ENCODE assay signal across 8 cellular contexts in the genomic region with DNA sequence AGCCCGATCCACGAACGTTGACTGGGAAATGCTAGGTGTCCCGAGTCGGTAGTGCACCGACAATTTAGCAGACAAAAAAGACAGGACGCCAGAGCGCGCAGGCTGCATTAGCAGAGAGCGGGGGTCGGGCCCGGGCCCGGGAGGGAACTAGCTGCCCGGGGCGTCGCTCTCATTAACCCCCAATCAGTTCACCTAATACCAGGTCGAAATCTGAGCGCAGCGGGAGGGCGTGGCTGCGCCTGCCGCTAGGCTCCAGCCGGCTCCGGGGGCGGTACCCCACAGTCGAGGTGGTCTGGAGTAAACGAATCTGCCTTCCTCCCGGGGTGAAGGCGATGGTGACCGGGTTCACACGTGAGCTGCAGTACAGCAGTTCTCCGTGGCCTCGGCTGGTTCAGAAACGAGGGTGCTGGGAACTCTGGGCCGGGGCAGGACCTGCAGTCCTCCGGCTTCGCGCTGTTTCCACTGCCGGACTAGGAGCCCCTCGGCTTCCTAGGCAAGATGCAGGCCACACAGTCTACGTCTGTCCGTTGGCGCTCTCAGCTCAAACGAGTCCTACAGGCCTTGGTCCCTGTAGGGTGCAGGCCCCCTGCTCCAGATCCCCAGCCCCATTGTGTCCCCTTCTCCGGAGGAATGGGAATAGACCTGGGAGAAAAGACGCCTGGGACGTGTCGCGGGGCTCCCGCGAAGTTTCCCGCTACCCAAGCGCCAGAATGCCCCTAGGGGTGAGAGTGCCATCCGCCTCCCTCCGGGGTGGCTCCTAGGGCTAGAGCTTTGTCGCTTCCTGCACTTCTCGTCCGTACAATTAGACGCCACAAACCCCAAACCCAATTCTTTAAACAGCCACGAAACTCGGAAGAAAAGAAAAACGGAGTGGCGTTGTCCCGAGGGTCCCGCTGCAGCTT. TPM values are rescaled to one million over a fixed set of nuclear protein-coding genes. Genes with fewer than 3 reads are reported as not detected.
DNase-seq lines count a peak whose midpoint lies in the region; ATAC-seq, FAIRE-seq and TF ChIP-seq lines count a peak whose summit lies in the region.

No MANE protein-coding gene starts in this region.

- peaks cover 37 to 42% (median 42%) of the 10 kb centered on the region in 3 donors for H3K4me1 Mint-ChIP-seq in T-cell
- H3K4me1 Mint-ChIP-seq in activated naive CD8-positive, alpha-beta T cell treated with anti-CD3 and anti-CD28 coated beads, Interleukin-2, amount 50 U/mL, for 24 hours = peaks cover 44% of the 10 kb centered on the region

- DNase-seq in DMS 273 treated with DMSO at 0.1 percent for 48 hours (lab: John Stamatoyannopoulos, UW) (peak; percentile 17), HTR-8/SVneo (ENCODE audit: insufficient read length, low spot score) (no peak), T-cell (peak in 26 of 34 experiments; percentile 31 to 67 (median 46)), keratinocyte (ENCODE audit: low read depth, low spot score) (no peak), substantia nigra (lab: John Stamatoyannopoulos, UW) (no peak)
- DNase-seq in activated naive CD8-positive, alpha-beta T cell treated with anti-CD3 and anti-CD28 coated beads, Interleukin-2, amount 50 U/mL, for 24 hours = peak; percentile 83
- peak; percentile 53 to 77 (median 58) for DNase-seq in stimulated activated CD4-positive, alpha-beta T cell treated with anti-CD3 and anti-CD28 coated beads, TNF-alpha, amount 100 ng/mL, for 24 hours (ENCODE audit: low read depth in 3 of 3)

- no peaks in the 10 kb centered on the region for H3K79me2 ChIP-seq in keratinocyte (ENCODE audit: control insufficient read depth, insufficient read depth, low read length)

- dilution Hi-C loops in keratinocyte (cut with MboI; ENCODE audit: extremely low pct_ligation_motif_present, low sequenced_read_pairs) = no loop called here

- H3K9ac ChIP-seq in keratinocyte (ENCODE audit: control insufficient read depth, extremely low read depth, insufficient read depth, low read length) = no peak overlapping the region

- H3K4me3 ChIP-seq in keratinocyte (ENCODE audit: control insufficient read depth in 2 of 3, extremely low read depth in 1 of 3, insufficient read depth in 2 of 3, low read depth in 1 of 3, low read length in 3 of 3) = peak overlapping the region in 2 of 3 experiments; percentile 64 to 67

- CTCF ChIA-PET in T-cell (lab: Charles Lee) = interaction anchor here (0.6 to 3.8 kb wide), 15 partner anchors 8 to 477 kb away, joined by 3 to 21 read pairs (median 3); no protein-coding TSS in a partner anchor

- H3K27ac Mint-ChIP-seq in T-cell = peak overlapping the region; percentile 85 to 95
- peak overlapping the region; percentile 94 for H3K27ac Mint-ChIP-seq in activated naive CD8-positive, alpha-beta T cell treated with anti-CD3 and anti-CD28 coated beads, Interleukin-2, amount 50 U/mL, for 24 hours

- peaks cover 31% of the 10 kb centered on the region for H3K4me1 ChIP-seq in keratinocyte (ENCODE audit: control insufficient read depth, extremely low read depth, insufficient read depth, low read length)

- no peak overlapping the region for H3K27ac ChIP-seq in keratinocyte (ENCODE audit: control insufficient read depth, insufficient read depth, low read length)
- H3K27ac ChIP-seq in substantia nigra (ENCODE audit: low read depth, low read length, poor library complexity, severe bottlenecking) = no peak overlapping the region

- peak overlapping the region; percentile 77 for H3K4me2 ChIP-seq in keratinocyte (ENCODE audit: control insufficient read depth, extremely low read depth, insufficient read depth, low read depth, low read length)

- no peaks in the 10 kb centered on the region for H3K9me3 Mint-ChIP-seq in T-cell
- H3K9me3 Mint-ChIP-seq in activated naive CD8-positive, alpha-beta T cell treated with anti-CD3 and anti-CD28 coated beads, Interleukin-2, amount 50 U/mL, for 24 hours = no peaks in the 10 kb centered on the region

- peak overlapping the region; percentile 89 to 98 (median 95) for H3K4me3 Mint-ChIP-seq in T-cell
- peak overlapping the region; percentile 96 for H3K4me3 Mint-ChIP-seq in activated naive CD8-positive, alpha-beta T cell treated with anti-CD3 and anti-CD28 coated beads, Interleukin-2, amount 50 U/mL, for 24 hours

- peaks cover 7% of the 10 kb centered on the region for H3K36me3 Mint-ChIP-seq in T-cell
- peaks cover 41% of the 10 kb centered on the region for H3K36me3 Mint-ChIP-seq in activated naive CD8-positive, alpha-beta T cell treated with anti-CD3 and anti-CD28 coated beads, Interleukin-2, amount 50 U/mL, for 24 hours (ENCODE audit: low read depth)

- H4K20me1 ChIP-seq in keratinocyte (ENCODE audit: control insufficient read depth, extremely low read depth, insufficient read depth, low read length) = peaks cover 24% of the 10 kb centered on the region

- no peaks in the 10 kb centered on the region for H3K36me3 ChIP-seq in keratinocyte (ENCODE audit: control insufficient read depth in 2 of 2, extremely low read depth in 1 of 2, insufficient read depth in 2 of 2, low read length in 2 of 2)

- H3K9me1 ChIP-seq in keratinocyte (ENCODE audit: control insufficient read depth, extremely low read depth, insufficient read depth, low read length) = no peaks in the 10 kb centered on the region

- H3K27me3 ChIP-seq in keratinocyte (ENCODE audit: control insufficient read depth, extremely low read depth, insufficient read depth, low read length) = peaks cover 92% of the 10 kb centered on the region

- no peaks in the 10 kb centered on the region for H3K9me3 ChIP-seq in keratinocyte (ENCODE audit: control insufficient read depth, low read depth, low read length)

- H2AFZ ChIP-seq in keratinocyte (ENCODE audit: control insufficient read depth, low read length) = no peak overlapping the region

- peaks cover 0 to 5% of the 10 kb centered on the region in 2 donors for H3K27me3 Mint-ChIP-seq in T-cell
- no peaks in the 10 kb centered on the region for H3K27me3 Mint-ChIP-seq in activated naive CD8-positive, alpha-beta T cell treated with anti-CD3 and anti-CD28 coated beads, Interleukin-2, amount 50 U/mL, for 24 hours

- FAIRE-seq in HTR-8/SVneo (lab: Jason Lieb, UNC) (peak; percentile 31), keratinocyte (lab: Jason Lieb, UNC) (no peak)

- ATAC-seq in GM19467 (IDR thresholded peaks at IDR 0.05; ENCODE audit: unreplicated experiment) (peak; percentile 31), T-cell (replicated peaks in 1 of 4) (peak; percentile 31 to 47 (median 42))
- ATAC-seq in activated naive CD8-positive, alpha-beta T cell treated with anti-CD3 and anti-CD28 coated beads, Interleukin-2, amount 50 U/mL, for 24 hours = peak; percentile 15

- POLR2A ChIA-PET in T-cell (lab: Charles Lee) = interaction anchor here in 1 of 2 donors (0.7 kb wide), 1 partner anchor 222 kb away, joined by 3 read pairs; no protein-coding TSS in a partner anchor

- no peak for TF ChIP-seq CTCF in keratinocyte (optimal IDR thresholded peaks at IDR 0.05 in 1 of 3, IDR thresholded peaks at IDR 0.05 in 1 of 3, conservative IDR thresholded peaks at IDR 0.05 in 1 of 3; ENCODE audit: extremely low read depth in 1 of 3, insufficient read depth in 2 of 3, low read length in 3 of 3)

RNA-seq across cellular contexts. Expression of gene GFI1, which starts 2.0 kb away (rescaled TPM):
- total RNA-seq in T-cell = 10 to 100 TPM; 13.8 to 25.7 (median 20.1) TPM
- 0.13 to 0.22 TPM (median 0.17 TPM) in 3 replicates for polyA plus RNA-seq in keratinocyte
- polyA plus RNA-seq in keratinocyte (2011; ENCODE audit: low read depth) = 0.10 TPM
- 0.11 and 0.13 TPM in 2 replicates for polyA plus RNA-seq in keratinocyte (2011; cell fraction: cytosol; rRNA removed)
- 0.65 and 0.67 TPM in 2 replicates for polyA plus RNA-seq in keratinocyte (2011; cell fraction: nucleus; rRNA removed)
- 0.08 and 0.14 TPM in 2 replicates for polyA plus RNA-seq in keratinocyte (2012; ENCODE audit: low replicate concordance)
- 0.10 to 0.54 TPM (median 0.20 TPM) in 3 replicates for polyA minus RNA-seq in keratinocyte
- not detected for polyA minus RNA-seq in keratinocyte (2011; cell fraction: cytosol; rRNA and poly(A)+ RNA removed)
- 1.1 and 2.4 TPM in 2 replicates for polyA minus RNA-seq in keratinocyte (2011; cell fraction: nucleus; rRNA and poly(A)+ RNA removed)

Comparison
In these comparisons a context has a peak if more than half of its experiments do, and no peak if none do; other contexts are left out.
1. DNase-seq: peak in DMS 273 treated with DMSO at 0.1 percent for 48 hours (single experiment), T-cell (26 of 34), activated naive CD8-positive, alpha-beta T cell treated with anti-CD3 and anti-CD28 coated beads, Interleukin-2, amount 50 U/mL, for 24 hours (single experiment) and stimulated activated CD4-positive, alpha-beta T cell treated with anti-CD3 and anti-CD28 coated beads, TNF-alpha, amount 100 ng/mL, for 24 hours (3 of 3); none in HTR-8/SVneo (single experiment), keratinocyte (single experiment) and substantia nigra (0 of 49).
2. Peak in every context shown above with its lines, with median percentiles within 50 percentile points of each other: ATAC-seq.